ENCODE assay signal across 20 cellular contexts in genomic region chr1:156703336-156703735, GRCh38. TPM values are rescaled to one million over a fixed set of nuclear protein-coding genes. Genes with fewer than 3 reads are reported as not detected.
DNase-seq lines count a peak whose midpoint lies in the region; ATAC-seq and TF ChIP-seq lines count a peak whose summit lies in the region.
"Had no signal": no experiment of that assay in that cellular context is flagged by ENCODE, and none has a peak within 500 bp of the region (broad histone marks: within the 10 kb centered on the region; RNA-seq: fewer than 3 reads in every experiment).

No MANE protein-coding gene starts in this region.

- no peak overlapping the region for H2AFZ ChIP-seq in SK-N-SH (ENCODE audit: low read depth)
- no peak overlapping the region for H2AFZ ChIP-seq in smooth muscle cell (ENCODE audit: low read depth)

- TF ChIP-seq RAD21 in SK-N-SH (IDR thresholded peaks at IDR 0.05; ENCODE audit: low read length), result no peak

- peaks cover 19% of the 10 kb centered on the region for H3F3A ChIP-seq in SK-N-SH (replicated peaks; ENCODE audit: insufficient read depth)
- H3F3A ChIP-seq in smooth muscle cell (ENCODE audit: low read depth), result no peaks in the 10 kb centered on the region

- H3K27ac ChIP-seq in SK-N-SH (ENCODE audit: low read depth in 2 of 2, low read length in 1 of 2), result peak overlapping the region in 1 of 2 experiments; percentile 98; a peak in 2 of 4 replicates
- H3K27ac ChIP-seq in WERI-Rb-1, result peak overlapping the region; percentile 86
- H3K27ac ChIP-seq in smooth muscle cell (ENCODE audit: low read depth), result no peak overlapping the region
- H3K27ac ChIP-seq: thoracic aorta had no signal

- ATAC-seq in SK-N-SH treated with all-trans-retinoic acid at 6 μM for 48 hours (no peak), GM21576 (IDR thresholded peaks at IDR 0.05; ENCODE audit: unreplicated experiment) (no peak)
- ATAC-seq: A549, left lobe of liver had no signal

- H4K20me1 ChIP-seq in SK-N-SH (ENCODE audit: insufficient read depth) (no peaks in the 10 kb centered on the region), smooth muscle cell (ENCODE audit: low read depth) (peaks cover 43% of the 10 kb centered on the region)

- TF ChIP-seq CTCF in SK-N-SH (IDR thresholded peaks at IDR 0.05), result no peak
- no peak for TF ChIP-seq CTCF in WERI-Rb-1 (IDR thresholded peaks at IDR 0.05; ENCODE audit: low read depth, low read length)
- TF ChIP-seq CTCF in smooth muscle cell (IDR thresholded peaks at IDR 0.05; ENCODE audit: borderline replicate concordance, insufficient read depth, poor library complexity, severe bottlenecking), result no peak

- H3K36me3 ChIP-seq in SK-N-SH (replicated peaks in 1 of 2; ENCODE audit: control insufficient read depth in 1 of 2, insufficient read depth in 2 of 2, low read length in 1 of 2) (peaks cover 0 to 18% of the 10 kb centered on the region in 2 experiments), WERI-Rb-1 (peaks cover 51% of the 10 kb centered on the region), iPS-15b (ENCODE audit: control insufficient read depth, insufficient read depth, low read length) (peaks cover 29% of the 10 kb centered on the region), smooth muscle cell (ENCODE audit: low read depth) (no peaks in the 10 kb centered on the region)
- H3K36me3 ChIP-seq: thoracic aorta had no signal

- DNase-seq in SK-N-SH (no peak), WERI-Rb-1 (no peak), smooth muscle cell (lab: John Stamatoyannopoulos, UW; ENCODE audit: unreplicated experiment) (no peak), NCI-H2171 (lab: John Stamatoyannopoulos, UW) (no peak), activated gamma-delta T cell (lab: John Stamatoyannopoulos, UW) (no peak)
- DNase-seq: activated effector memory CD4-positive, alpha-beta T cell treated with anti-CD3 and anti-CD28 coated beads, Interleukin-2, amount 50 U/mL, for 16 hours; aorta; Caco-2; hippocampal formation; NCI-H1048; NCI-H226; stimulated activated CD4-positive, alpha-beta T cell treated with anti-CD3 and anti-CD28 coated beads, Interleukin-1b, Interleukin-23, amount 100 ng/mL, for 48 hours had no signal

- 90% methylated on average over 4 of the region's 4 CpGs for WGBS in SK-N-SH (ENCODE audit: low lambda C conversion rate)
- 94% methylated on average over 4 of the region's 4 CpGs for WGBS in smooth muscle cell (ENCODE audit: low lambda C conversion rate)

- peaks cover 48 to 71% of the 10 kb centered on the region in 2 experiments for H3K4me1 ChIP-seq in SK-N-SH (ENCODE audit: control insufficient read depth in 1 of 2, insufficient read depth in 2 of 2, low read depth in 1 of 2, low read length in 1 of 2)
- peaks cover 11% of the 10 kb centered on the region for H3K4me1 ChIP-seq in iPS-15b (ENCODE audit: control insufficient read depth, insufficient read depth, low read length)
- H3K4me1 ChIP-seq in smooth muscle cell (ENCODE audit: low read depth), result peaks cover 34% of the 10 kb centered on the region

- peak overlapping the region; percentile 89; the same call in 1 of the 2 replicates for H3K4me2 ChIP-seq in SK-N-SH
- H3K4me2 ChIP-seq in smooth muscle cell, result peak overlapping the region; percentile 91

- POLR2A ChIA-PET in SK-N-SH (lab: Yijun Ruan, JAX), result interaction anchor here (1.6 to 5.3 kb wide), 3 partner anchors 8 to 27 kb away, joined by 5 to 57 read pairs (median 6); partner anchors contain the start of gene NES

- H3K9me3 ChIP-seq in SK-N-SH (no peaks in the 10 kb centered on the region), WERI-Rb-1 (ENCODE audit: severe bottlenecking) (no peaks in the 10 kb centered on the region), iPS-15b (ENCODE audit: control insufficient read depth, insufficient read depth, low read length) (no peaks in the 10 kb centered on the region), smooth muscle cell (replicated peaks; ENCODE audit: low read depth) (no peaks in the 10 kb centered on the region)
- H3K9me3 ChIP-seq: A549, Caco-2, thoracic aorta had no signal

- no peaks in the 10 kb centered on the region for H3K79me2 ChIP-seq in SK-N-SH (ENCODE audit: insufficient read depth)
- peaks cover 12% of the 10 kb centered on the region for H3K79me2 ChIP-seq in smooth muscle cell (ENCODE audit: low read depth)

- CTCF ChIA-PET in SK-N-SH (lab: Yijun Ruan, JAX), result interaction anchor here (1.3 to 45.5 kb wide), 4 partner anchors 8 to 156 kb away, joined by 3 to 2702 read pairs (median 1353); partner anchors contain the start of genes CRABP2, ISG20L2, METTL25B and NES

- no peak overlapping the region for H3K9ac ChIP-seq in SK-N-SH
- H3K9ac ChIP-seq in iPS-15b (ENCODE audit: low read depth, low read length), result peak overlapping the region; percentile 5
- no peak overlapping the region for H3K9ac ChIP-seq in smooth muscle cell (ENCODE audit: low read depth)

- H3K9me2 ChIP-seq in SK-N-SH, result no peaks in the 10 kb centered on the region

- H3K27me3 ChIP-seq in SK-N-SH (ENCODE audit: insufficient read depth) (no peaks in the 10 kb centered on the region), WERI-Rb-1 (ENCODE audit: insufficient read depth, low read depth, severe bottlenecking) (no peaks in the 10 kb centered on the region), iPS-15b (ENCODE audit: control insufficient read depth, insufficient read depth, low read length) (peaks cover 11% of the 10 kb centered on the region), smooth muscle cell (ENCODE audit: low read depth) (no peaks in the 10 kb centered on the region)

- TF ChIP-seq EP300 in SK-N-SH (IDR thresholded peaks at IDR 0.05; ENCODE audit: borderline replicate concordance in 1 of 2, low read depth in 1 of 2, low read length in 1 of 2), result no peak

- H3K4me3 ChIP-seq in SK-N-SH (ENCODE audit: low read depth in 2 of 2, low read length in 1 of 2) (peak overlapping the region in 1 of 2 experiments; percentile 54; a peak in 2 of 4 replicates), WERI-Rb-1 (ENCODE audit: low read depth, low read length) (peak overlapping the region; percentile 74), iPS-15b (ENCODE audit: low read depth, low read length) (peak overlapping the region; percentile 85), smooth muscle cell (peak overlapping the region; percentile 54)
- H3K4me3 ChIP-seq: A549, thoracic aorta had no signal

TF ChIP-seq in SK-N-SH, 30 proteins besides CTCF, POLR2A, EP300 and RAD21 (continues in another document):
- TF ChIP-seq NFIC (IDR thresholded peaks at IDR 0.05; ENCODE audit: borderline replicate concordance) (no peak), SMC3 (IDR thresholded peaks at IDR 0.05; ENCODE audit: low read depth, low read length) (no peak), MAX (IDR thresholded peaks at IDR 0.05; ENCODE audit: low read depth) (no peak), GATA2 (CRISPR knock-in tag; IDR thresholded peaks at IDR 0.05) (no peak), SIN3A (IDR thresholded peaks at IDR 0.05; ENCODE audit: borderline replicate concordance, low read depth, low read length) (no peak)

TF ChIP-seq in SK-N-SH treated with all-trans-retinoic acid at 6 μM for 48 hours, 23 proteins besides CTCF, POLR2A, EP300 and RAD21 (continues in another document):
- TF ChIP-seq TOX (CRISPR knock-in tag; IDR thresholded peaks at IDR 0.05; ENCODE audit: borderline replicate concordance), result no peak
- TF ChIP-seq ZFP30 (CRISPR knock-in tag; IDR thresholded peaks at IDR 0.05), result no peak
- TF ChIP-seq ZNF8 (CRISPR knock-in tag; IDR thresholded peaks at IDR 0.05), result no peak
- no peak for TF ChIP-seq GLIS3 (CRISPR knock-in tag; IDR thresholded peaks at IDR 0.05)
- TF ChIP-seq CSRNP3 (CRISPR knock-in tag; IDR thresholded peaks at IDR 0.05), result no peak
- TF ChIP-seq ZNF70 (CRISPR knock-in tag; IDR thresholded peaks at IDR 0.05), result no peak

RNA-seq across cellular contexts. Expression of gene CRABP2, which starts 2.0 kb away (rescaled TPM):
- 13.3 and 42.1 TPM in 2 replicates for polyA plus RNA-seq in SK-N-SH (2012; rRNA removed)
- 27.0 TPM in 2 replicates for polyA plus RNA-seq in SK-N-SH (2012; cell fraction: cytosol; rRNA removed)
- polyA plus RNA-seq in SK-N-SH (2012; cell fraction: nucleus; rRNA removed), result 21.2 and 48.9 TPM in 2 replicates
- 69.4 and 86.6 TPM in 2 replicates for total RNA-seq in smooth muscle cell
- polyA plus RNA-seq in smooth muscle cell, result 145 and 277 TPM in 2 replicates

RNA-seq across cellular contexts. Expression of gene METTL25B, which starts 24.9 kb away (rescaled TPM):
- polyA plus RNA-seq in SK-N-SH (2012; rRNA removed), result 20.1 and 21.2 TPM in 2 replicates
- 10.7 and 14.0 TPM in 2 replicates for polyA plus RNA-seq in SK-N-SH (2012; cell fraction: cytosol; rRNA removed)
- 51.7 and 72.4 TPM in 2 replicates for polyA plus RNA-seq in SK-N-SH (2012; cell fraction: nucleus; rRNA removed)
- 5.4 and 11.0 TPM in 2 replicates for total RNA-seq in smooth muscle cell
- polyA plus RNA-seq in smooth muscle cell, result 17.5 and 21.7 TPM in 2 replicates

RNA-seq across cellular contexts. Expression of gene ISG20L2, which starts 25.2 kb away (rescaled TPM):
- polyA plus RNA-seq in SK-N-SH (2012; rRNA removed) (31.6 and 44.3 TPM in 2 replicates), smooth muscle cell (17.4 and 19.2 TPM in 2 replicates)
- 28.2 and 36.0 TPM in 2 replicates for polyA plus RNA-seq in SK-N-SH (2012; cell fraction: cytosol; rRNA removed)
- 22.9 and 32.5 TPM in 2 replicates for polyA plus RNA-seq in SK-N-SH (2012; cell fraction: nucleus; rRNA removed)
- total RNA-seq in smooth muscle cell, result 13.8 and 20.3 TPM in 2 replicates

RNA-seq across cellular contexts. Expression of gene NES, which starts 26.1 kb away (rescaled TPM):
- 12.6 and 15.8 TPM in 2 replicates for polyA plus RNA-seq in SK-N-SH (2012; rRNA removed)
- 10.5 and 12.5 TPM in 2 replicates for polyA plus RNA-seq in SK-N-SH (2012; cell fraction: cytosol; rRNA removed)
- polyA plus RNA-seq in SK-N-SH (2012; cell fraction: nucleus; rRNA removed), result 28.7 and 40.4 TPM in 2 replicates
- 27.1 and 28.5 TPM in 2 replicates for total RNA-seq in smooth muscle cell
- 11.3 and 23.3 TPM in 2 replicates for polyA plus RNA-seq in smooth muscle cell
- total RNA-seq: OCI-LY7 had no signal
- polyA plus RNA-seq: IgD-negative memory B cell had no signal

RNA-seq across cellular contexts. Expression of gene MRPL24, which starts 37.6 kb away (rescaled TPM):
- 149 and 171 TPM in 2 replicates for polyA plus RNA-seq in SK-N-SH (2012; rRNA removed)
- polyA plus RNA-seq in SK-N-SH (2012; cell fraction: cytosol; rRNA removed), result 141 and 142 TPM in 2 replicates
- 99.8 and 109 TPM in 2 replicates for polyA plus RNA-seq in SK-N-SH (2012; cell fraction: nucleus; rRNA removed)
- total RNA-seq in smooth muscle cell, result 16.5 and 29.3 TPM in 2 replicates
- polyA plus RNA-seq in smooth muscle cell, result 68.6 and 79.6 TPM in 2 replicates
